Comparison of ENCODE assay signal across 9 cellular contexts in genomic region chr7:23473848-23474097, GRCh38. TPM values are rescaled to one million over a fixed set of nuclear protein-coding genes. Genes with fewer than 3 reads are reported as not detected.
A peak's percentile ranks its signal among the peaks of the same experiment; 100 is the strongest.
DNase-seq lines count a peak whose midpoint lies in the region; ATAC-seq and TF ChIP-seq lines count a peak whose summit lies in the region.
"Had no signal": no experiment of that assay in that cellular context is flagged by ENCODE, and none has a peak within 500 bp of the region (broad histone marks: within the 10 kb centered on the region; RNA-seq: fewer than 3 reads in every experiment).

No MANE protein-coding gene starts in this region.

- H3K9ac ChIP-seq in KMS-11 = peak overlapping the region; percentile 94

- no peaks in the 10 kb centered on the region for H3K9me3 ChIP-seq in psoas muscle

- H3K36me3 Mint-ChIP-seq in chondrocyte (ENCODE audit: low read depth) = no peaks in the 10 kb centered on the region

- no peaks in the 10 kb centered on the region for H3K27me3 ChIP-seq in KMS-11 (ENCODE audit: insufficient read depth, low read depth)
- peaks cover 19 to 100% (median 43%) of the 10 kb centered on the region in 3 donors for H3K27me3 ChIP-seq in psoas muscle (ENCODE audit: insufficient read depth in 3 of 3, low read length in 2 of 3)

- H3K27ac ChIP-seq in KMS-11 (peak overlapping the region; percentile 95), psoas muscle (no peak overlapping the region), substantia nigra (ENCODE audit: low read depth, low read length, poor library complexity, severe bottlenecking) (no peak overlapping the region)

- intact Hi-C loops in psoas muscle (cut with DNase I) = loop anchor here in 1 of 2 donors (5.0 kb wide), 1 partner anchor 54 kb away; no protein-coding TSS in a partner anchor

- H3K4me1 Mint-ChIP-seq in chondrocyte (ENCODE audit: low read depth) = peaks cover 28% of the 10 kb centered on the region

- TF ChIP-seq CTCF in KMS-11 (conservative IDR thresholded peaks at IDR 0.05; ENCODE audit: low read depth, low read length) (no peak), chondrocyte (IDR thresholded peaks at IDR 0.05) (no peak), psoas muscle (IDR thresholded peaks at IDR 0.05) (no peak)

- DNase-seq in SIG-M5 treated with dmso at 0.1 percent for 504 hours (lab: John Stamatoyannopoulos, UW; ENCODE audit: unreplicated experiment) (peak; percentile 38), SIG-M5 (lab: John Stamatoyannopoulos, UW) (no peak), chondrocyte (ENCODE audit: low spot score) (no peak), psoas muscle (no peak), substantia nigra (lab: John Stamatoyannopoulos, UW) (no peak), SKM-1 (lab: John Stamatoyannopoulos, UW; ENCODE audit: unreplicated experiment) (no peak)

- peak overlapping the region; percentile 91 for H3K27ac Mint-ChIP-seq in chondrocyte (ENCODE audit: unreplicated experiment)

- no peaks in the 10 kb centered on the region for H4K20me1 ChIP-seq in KMS-11 (ENCODE audit: insufficient read depth)

- H3K4me2 ChIP-seq in KMS-11 = peak overlapping the region; percentile 99

- ATAC-seq in psoas muscle (peak in 3 of 4 donors; percentile 14 to 30 (median 25)), HG03378 (IDR thresholded peaks at IDR 0.05; ENCODE audit: unreplicated experiment) (no peak)

- 2 to 3% (median 2%) methylated on average over 16 to 24 of the region's 24 CpGs for WGBS in psoas muscle, 3 donors

- no peaks in the 10 kb centered on the region for H3K36me3 ChIP-seq in KMS-11 (ENCODE audit: insufficient read depth)
- no peaks in the 10 kb centered on the region for H3K36me3 ChIP-seq in psoas muscle (ENCODE audit: insufficient read depth in 1 of 2, low read depth in 1 of 2)

- no peak overlapping the region for H2AFZ ChIP-seq in KMS-11 (ENCODE audit: low read depth)

- peaks cover 20% of the 10 kb centered on the region for H3K4me1 ChIP-seq in KMS-11 (ENCODE audit: low read depth, poor library complexity, severe bottlenecking)
- H3K4me1 ChIP-seq in psoas muscle = peaks cover 14% of the 10 kb centered on the region

- H3K27me3 Mint-ChIP-seq in chondrocyte (ENCODE audit: low read depth) = peaks cover 2% of the 10 kb centered on the region

- peak overlapping the region; percentile 91 for H3K4me3 Mint-ChIP-seq in chondrocyte (ENCODE audit: unreplicated experiment)
- H3K4me3 Mint-ChIP-seq: activated T-cell treated with anti-CD3 and anti-CD28 coated beads, Interleukin-2, amount 50 U/mL, for 4 hours had no signal

- no peaks in the 10 kb centered on the region for H3K9me3 Mint-ChIP-seq in chondrocyte (ENCODE audit: low read depth)

- peaks cover 86% of the 10 kb centered on the region for H3K79me2 ChIP-seq in KMS-11 (ENCODE audit: insufficient read depth, low read depth)

- H3K4me3 ChIP-seq in KMS-11 (IDR thresholded peaks at IDR 0.05; ENCODE audit: insufficient read depth, low read depth, low read length) (peak overlapping the region; percentile 64), psoas muscle (peak overlapping the region; percentile 56)

RNA-seq across cellular contexts. Expression of gene IGF2BP3, which starts 3.5 kb away (rescaled TPM):
- total RNA-seq in chondrocyte = 47.9 to 55.4 TPM (median 53.0 TPM) in 3 replicates
- under 1 TPM; 0.28 to 0.73 (median 0.41) TPM for total RNA-seq in psoas muscle
- under 1 TPM; 0.03 to 0.51 (median 0.03) TPM for polyA plus RNA-seq in psoas muscle

RNA-seq across cellular contexts. Expression of gene TRA2A, which starts 58.0 kb away (rescaled TPM):
- total RNA-seq in chondrocyte (58.3 to 93.2 TPM (median 60.9 TPM) in 3 replicates), psoas muscle (10 to 100 TPM; 25.1 to 31.5 (median 28.5) TPM)
- polyA plus RNA-seq in psoas muscle = 10 to 100 TPM; 17.5 to 35.6 (median 29.0) TPM

Comparison
In these comparisons a context has a peak if more than half of its experiments do, and no peak if none do; other contexts are left out.
1. RNA of gene IGF2BP3, which starts 3.5 kb away (total RNA-seq): 47.9 to 55.4 TPM in chondrocyte; 0.28 to 0.73 TPM in psoas muscle; every median in the first group is over 10 times any median in the second.